ENCODE assay signal across 1 cellular context in genomic region chr20:62368303-62368628, GRCh38.
TF ChIP-seq lines count a peak whose summit lies in the region.

No MANE protein-coding gene starts in this region.

TF ChIP-seq in HepG2, 621 proteins besides CTCF, POLR2A, EP300 and RAD21 (continued from another document and continues in another):
- peak; percentile 60; the same call in 1 of the 2 replicates for TF ChIP-seq KIAA2018 (CRISPR knock-in tag; IDR thresholded peaks at IDR 0.05; ENCODE audit: borderline replicate concordance)
- no peak; the same call in 1 of the 2 replicates for TF ChIP-seq PCBP1 (IDR thresholded peaks at IDR 0.05; ENCODE audit: borderline replicate concordance, low read depth, low read length)
- TF ChIP-seq SOX6 (IDR thresholded peaks at IDR 0.05), result no peak
- no peak for TF ChIP-seq SOX6 (CRISPR knock-in tag; IDR thresholded peaks at IDR 0.05)
- peak; percentile 77; the same call in 1 of the 2 replicates for TF ChIP-seq HBP1 (CRISPR knock-in tag; IDR thresholded peaks at IDR 0.05; ENCODE audit: low read depth)
- peak; percentile 44; the same call in 1 of the 2 replicates for TF ChIP-seq ETV5 (CRISPR knock-in tag; IDR thresholded peaks at IDR 0.05; ENCODE audit: borderline replicate concordance)
- TF ChIP-seq ZBTB7B (CRISPR knock-in tag; IDR thresholded peaks at IDR 0.05), result no peak; the same call in 1 of the 2 replicates
- no peak for TF ChIP-seq ZMAT5 (CRISPR knock-in tag; IDR thresholded peaks at IDR 0.05; ENCODE audit: borderline replicate concordance, low read depth)
- no peak for TF ChIP-seq ZNF460 (CRISPR knock-in tag; IDR thresholded peaks at IDR 0.05; ENCODE audit: borderline replicate concordance)
- TF ChIP-seq CBX5 (CRISPR knock-in tag; IDR thresholded peaks at IDR 0.05; ENCODE audit: borderline replicate concordance), result no peak
- no peak for TF ChIP-seq CREM (IDR thresholded peaks at IDR 0.05)
- TF ChIP-seq CREM (CRISPR knock-in tag; IDR thresholded peaks at IDR 0.05), result no peak
- TF ChIP-seq HNRNPLL (IDR thresholded peaks at IDR 0.05; ENCODE audit: low read depth, low read length, poor library complexity, severe bottlenecking), result no peak
- TF ChIP-seq RXRB (CRISPR knock-in tag; IDR thresholded peaks at IDR 0.05; ENCODE audit: borderline replicate concordance), result no peak
- no peak for TF ChIP-seq ATF5 (CRISPR knock-in tag; IDR thresholded peaks at IDR 0.05; ENCODE audit: low read depth)
- TF ChIP-seq ZBTB20 (CRISPR knock-in tag; IDR thresholded peaks at IDR 0.05; ENCODE audit: borderline replicate concordance, low read depth), result 0 out of 2 replicates have a peak, but pooled peaks have one; percentile 28
- no peak; the same call in 1 of the 2 replicates for TF ChIP-seq ZSCAN31 (CRISPR knock-in tag; IDR thresholded peaks at IDR 0.05; ENCODE audit: low read depth)
- TF ChIP-seq NCOR1 (IDR thresholded peaks at IDR 0.05; ENCODE audit: borderline replicate concordance, low read length), result no peak
- TF ChIP-seq MEIS1 (CRISPR knock-in tag; IDR thresholded peaks at IDR 0.05; ENCODE audit: borderline replicate concordance), result no peak
- TF ChIP-seq ZSCAN12 (CRISPR knock-in tag; IDR thresholded peaks at IDR 0.05), result no peak
- no peak for TF ChIP-seq ZNF660 (CRISPR knock-in tag; IDR thresholded peaks at IDR 0.05; ENCODE audit: borderline replicate concordance, low read depth)
- no peak for TF ChIP-seq ZNF7 (CRISPR knock-in tag; IDR thresholded peaks at IDR 0.05)
- no peak for TF ChIP-seq ATF7 (IDR thresholded peaks at IDR 0.05)
- no peak for TF ChIP-seq ATF7 (CRISPR knock-in tag; IDR thresholded peaks at IDR 0.05)
- TF ChIP-seq KLF13 (CRISPR knock-in tag; IDR thresholded peaks at IDR 0.05), result no peak
- no peak for TF ChIP-seq BCL6 (CRISPR knock-in tag; IDR thresholded peaks at IDR 0.05)
- TF ChIP-seq ZNF841 (CRISPR knock-in tag; IDR thresholded peaks at IDR 0.05; ENCODE audit: borderline replicate concordance), result no peak
- no peak for TF ChIP-seq ZFP37 (CRISPR knock-in tag; IDR thresholded peaks at IDR 0.05; ENCODE audit: borderline replicate concordance)
- TF ChIP-seq ZNF770 (CRISPR knock-in tag; IDR thresholded peaks at IDR 0.05), result no peak
- TF ChIP-seq ZNF619 (CRISPR knock-in tag; IDR thresholded peaks at IDR 0.05), result no peak
- TF ChIP-seq BHLHE40 (IDR thresholded peaks at IDR 0.05; ENCODE audit: low read length), result no peak
- TF ChIP-seq RFX1 (IDR thresholded peaks at IDR 0.05), result no peak
- no peak for TF ChIP-seq ZNF281 (CRISPR knock-in tag; IDR thresholded peaks at IDR 0.05; ENCODE audit: borderline replicate concordance)
- no peak for TF ChIP-seq ZNF354B (CRISPR knock-in tag; IDR thresholded peaks at IDR 0.05)
- TF ChIP-seq CC2D1A (CRISPR knock-in tag; IDR thresholded peaks at IDR 0.05), result no peak
- 0 out of 2 replicates have a peak, but pooled peaks have one; percentile 9 for TF ChIP-seq DNMT1 (CRISPR knock-in tag; IDR thresholded peaks at IDR 0.05)
- TF ChIP-seq MLLT10 (CRISPR knock-in tag; IDR thresholded peaks at IDR 0.05), result no peak
- TF ChIP-seq SMAD1 (CRISPR knock-in tag; IDR thresholded peaks at IDR 0.05; ENCODE audit: borderline replicate concordance, low read depth), result 0 out of 2 replicates have a peak, but pooled peaks have one; percentile 23
- peak; percentile 37; the same call in 1 of the 2 replicates for TF ChIP-seq E2F5 (CRISPR knock-in tag; conservative IDR thresholded peaks at IDR 0.05)
- TF ChIP-seq FOXM1 (CRISPR knock-in tag; IDR thresholded peaks at IDR 0.05), result no peak
- TF ChIP-seq ARID2 (CRISPR knock-in tag; IDR thresholded peaks at IDR 0.05; ENCODE audit: borderline replicate concordance), result no peak
- TF ChIP-seq KAT8 (CRISPR knock-in tag; IDR thresholded peaks at IDR 0.05), result no peak
- no peak for TF ChIP-seq NR3C1 (CRISPR knock-in tag; IDR thresholded peaks at IDR 0.05)
- no peak for TF ChIP-seq ZNF263 (CRISPR knock-in tag; IDR thresholded peaks at IDR 0.05)
- TF ChIP-seq ZNF124 (CRISPR knock-in tag; IDR thresholded peaks at IDR 0.05), result no peak
- 0 out of 2 replicates have a peak, but pooled peaks have one; percentile 3 for TF ChIP-seq FOXK1 (CRISPR knock-in tag; IDR thresholded peaks at IDR 0.05; ENCODE audit: borderline replicate concordance, low read depth)
- TF ChIP-seq GLMP (CRISPR knock-in tag; IDR thresholded peaks at IDR 0.05; ENCODE audit: borderline replicate concordance), result no peak
- TF ChIP-seq IKZF4 (CRISPR knock-in tag; IDR thresholded peaks at IDR 0.05; ENCODE audit: borderline replicate concordance, low read depth, not compliant biosample characterization), result no peak
- TF ChIP-seq ZNF775 (CRISPR knock-in tag; IDR thresholded peaks at IDR 0.05; ENCODE audit: borderline replicate concordance), result 0 out of 2 replicates have a peak, but pooled peaks have one; percentile 6
- no peak for TF ChIP-seq KLF12 (CRISPR knock-in tag; IDR thresholded peaks at IDR 0.05; ENCODE audit: borderline replicate concordance)
